9 cellular contexts compared by ENCODE assay signal in genomic region chr19:48568345-48568886, GRCh38. TPM values are rescaled to one million over a fixed set of nuclear protein-coding genes. Genes with fewer than 3 reads are reported as not detected.
A peak's percentile ranks its signal among the peaks of the same experiment; 100 is the strongest.
DNase-seq lines count a peak whose midpoint lies in the region; ATAC-seq and TF ChIP-seq lines count a peak whose summit lies in the region.
"Had no signal": no experiment of that assay in that cellular context is flagged by ENCODE, and none has a peak within 500 bp of the region (broad histone marks: within the 10 kb centered on the region; RNA-seq: fewer than 3 reads in every experiment).

No MANE protein-coding gene starts in this region.

- no peaks in the 10 kb centered on the region for H3K9me3 ChIP-seq in HUES64 (ENCODE audit: insufficient read depth, low read depth, low read length)

- peak overlapping the region in 2 of 5 experiments; percentile 39 to 50 for H3K4me3 Mint-ChIP-seq in brain
- H3K4me3 Mint-ChIP-seq in stimulated activated memory B cell treated with anti-CD40 and anti-IgM and Interleukin-4, amounts not matched to agents 10 μg/mL and 1 μg/mL and 100 μg/mL, for 72 hours = no peak overlapping the region
- H3K4me3 Mint-ChIP-seq: central memory CD8-positive, alpha-beta T cell had no signal

- H3K27me3 Mint-ChIP-seq in brain = peaks cover 15% of the 10 kb centered on the region
- H3K27me3 Mint-ChIP-seq in stimulated activated memory B cell treated with anti-CD40 and anti-IgM and Interleukin-4, amounts not matched to agents 10 μg/mL and 1 μg/mL and 100 μg/mL, for 72 hours = peaks cover 36% of the 10 kb centered on the region

- peak overlapping the region; percentile 48; the same call in 1 of the 2 replicates for H3K9ac ChIP-seq in HUES64 (ENCODE audit: low read depth, low read length)

- WGBS in HUES64 = 12% methylated on average over 19 of the region's 19 CpGs

- TF ChIP-seq CTCF in AG09319 (IDR thresholded peaks at IDR 0.05; ENCODE audit: low read depth, low read length) = no peak
- no peak for TF ChIP-seq CTCF in brain (conservative IDR thresholded peaks at IDR 0.05)

- no peaks in the 10 kb centered on the region for H3K36me3 ChIP-seq in HUES64 (ENCODE audit: insufficient read depth, low read length)

- peak; percentile 8 for ATAC-seq in stimulated activated memory B cell treated with anti-CD40 and anti-IgM and Interleukin-4, amounts not matched to agents 10 μg/mL and 1 μg/mL and 100 μg/mL, for 72 hours
- ATAC-seq in GM18873 (IDR thresholded peaks at IDR 0.05; ENCODE audit: low FRiP score, unreplicated experiment) (no peak), HG02938 (IDR thresholded peaks at IDR 0.05; ENCODE audit: unreplicated experiment) (no peak)

- peak overlapping the region; percentile 38 for H3K4me3 ChIP-seq in HUES64 (ENCODE audit: low read length)

- DNase-seq in AG09319 (ENCODE audit: extremely low read depth, low read depth) (peak; percentile 75), iPS-NIHi7 (ENCODE audit: extremely low spot score) (peak; percentile 62), KG1 (lab: John Stamatoyannopoulos, UW) (no peak)

- H3K27me3 ChIP-seq in HUES64 (ENCODE audit: insufficient read depth, low read length) = no peaks in the 10 kb centered on the region

- no peaks in the 10 kb centered on the region for H3K36me3 Mint-ChIP-seq in brain
- H3K36me3 Mint-ChIP-seq in stimulated activated memory B cell treated with anti-CD40 and anti-IgM and Interleukin-4, amounts not matched to agents 10 μg/mL and 1 μg/mL and 100 μg/mL, for 72 hours = no peaks in the 10 kb centered on the region

- H3K27ac ChIP-seq in HUES64 (ENCODE audit: low read depth, low read length) = peak overlapping the region; percentile 49; the same call in 1 of the 2 replicates

- peaks cover 12% of the 10 kb centered on the region for H3K4me1 ChIP-seq in HUES64 (ENCODE audit: insufficient read depth, low read length)

- peaks cover 0 to 5% (median 0%) of the 10 kb centered on the region in 5 experiments for H3K9me3 Mint-ChIP-seq in brain
- no peaks in the 10 kb centered on the region for H3K9me3 Mint-ChIP-seq in stimulated activated memory B cell treated with anti-CD40 and anti-IgM and Interleukin-4, amounts not matched to agents 10 μg/mL and 1 μg/mL and 100 μg/mL, for 72 hours
- H3K9me3 Mint-ChIP-seq: central memory CD8-positive, alpha-beta T cell had no signal

- H3K4me1 Mint-ChIP-seq in brain = peaks cover 18% of the 10 kb centered on the region
- H3K4me1 Mint-ChIP-seq in stimulated activated memory B cell treated with anti-CD40 and anti-IgM and Interleukin-4, amounts not matched to agents 10 μg/mL and 1 μg/mL and 100 μg/mL, for 72 hours = no peaks in the 10 kb centered on the region
- H3K4me1 Mint-ChIP-seq: central memory CD8-positive, alpha-beta T cell had no signal

- peak overlapping the region in 4 of 5 experiments; percentile 54 to 88 (median 76) for H3K27ac Mint-ChIP-seq in brain
- no peak overlapping the region for H3K27ac Mint-ChIP-seq in stimulated activated memory B cell treated with anti-CD40 and anti-IgM and Interleukin-4, amounts not matched to agents 10 μg/mL and 1 μg/mL and 100 μg/mL, for 72 hours

RNA-seq across cellular contexts. Expression of gene SULT2B1, which starts 16.4 kb away (rescaled TPM):
- polyA plus RNA-seq in HUES64 (2013, experiment 1 of 2) = not detected
- polyA plus RNA-seq in HUES64 (2013, experiment 2 of 2) = not detected
- polyA plus RNA-seq in brain (ENCODE audit: insufficient read depth, low read depth, low replicate concordance) = 3.5 TPM

RNA-seq across cellular contexts. Expression of gene SPACA4, which starts 38.1 kb away (rescaled TPM):
- not detected for polyA plus RNA-seq in HUES64 (2013, experiment 1 of 2)
- polyA plus RNA-seq in HUES64 (2013, experiment 2 of 2) = not detected
- polyA plus RNA-seq in brain (ENCODE audit: insufficient read depth, low read depth, low replicate concordance) = not detected

RNA-seq across cellular contexts. Expression of gene FAM83E, which starts 46.5 kb away (rescaled TPM):
- 1.1 TPM for polyA plus RNA-seq in HUES64 (2013, experiment 1 of 2)
- 1.3 TPM for polyA plus RNA-seq in HUES64 (2013, experiment 2 of 2)
- 0.95 TPM for polyA plus RNA-seq in brain (ENCODE audit: insufficient read depth, low read depth, low replicate concordance)

RNA-seq across cellular contexts. Expression of gene RPL18, which starts 50.6 kb away (rescaled TPM):
- polyA plus RNA-seq in HUES64 (2013, experiment 1 of 2) = 1,104 TPM
- 1,173 TPM for polyA plus RNA-seq in HUES64 (2013, experiment 2 of 2)
- polyA plus RNA-seq in brain (ENCODE audit: insufficient read depth, low read depth, low replicate concordance) = 3,254 TPM

RNA-seq across cellular contexts. Expression of gene SPHK2, which starts 50.9 kb away (rescaled TPM):
- 34.3 TPM for polyA plus RNA-seq in HUES64 (2013, experiment 1 of 2)
- 32.1 TPM for polyA plus RNA-seq in HUES64 (2013, experiment 2 of 2)
- 45.7 TPM for polyA plus RNA-seq in brain (ENCODE audit: insufficient read depth, low read depth, low replicate concordance)
